Comparison of ENCODE assay signal across 8 cellular contexts in genomic region chr5:148998174-148998797, GRCh38.
DNase-seq lines count a peak whose midpoint lies in the region; ATAC-seq, FAIRE-seq and TF ChIP-seq lines count a peak whose summit lies in the region.

No MANE protein-coding gene starts in this region.

- H3K27me3 ChIP-seq in GM12878 (replicated peaks in 1 of 2; ENCODE audit: control insufficient read depth in 2 of 2, insufficient read depth in 2 of 2, low read length in 1 of 2) (no peaks in the 10 kb centered on the region), tibial nerve (no peaks in the 10 kb centered on the region)

- intact Hi-C loops in GM12878 (cut with micrococcal nuclease; ENCODE audit: unreplicated experiment): loop anchor here (1.0 kb wide), 1 partner anchor 265 kb away; no protein-coding TSS in a partner anchor
- intact Hi-C loops in kidney (cut with DNase I): no loop called here

- TF ChIP-seq RAD21 in GM12878 (IDR thresholded peaks at IDR 0.05; ENCODE audit: insufficient read depth, low read depth, low read length): peak; percentile 56

- TF ChIP-seq EP300 in GM12878 (IDR thresholded peaks at IDR 0.05; ENCODE audit: borderline replicate concordance in 1 of 2, control insufficient read depth in 1 of 2, low read depth in 2 of 2, low read length in 2 of 2) (no peak), tibial nerve (IDR thresholded peaks at IDR 0.05) (no peak)

- no peaks in the 10 kb centered on the region for H4K20me1 ChIP-seq in GM12878 (ENCODE audit: control insufficient read depth, insufficient read depth)

- CTCF ChIA-PET in GM12878 (lab: Yijun Ruan, JAX): interaction anchor here (0.7 to 10.9 kb wide), 5 partner anchors 10 to 265 kb away, joined by 3 to 105 read pairs (median 4); no protein-coding TSS in a partner anchor

- in situ Hi-C loops in GM12878 (cut with MboI): no loop called here

- ATAC-seq in HG02759 (IDR thresholded peaks at IDR 0.05; ENCODE audit: unreplicated experiment): peak; percentile 44
- peak; percentile 86 for ATAC-seq in GM12878
- ATAC-seq in HG02870 (IDR thresholded peaks at IDR 0.05; ENCODE audit: unreplicated experiment): no peak

- BruUV-seq in GM12878 (replicated peaks; lab: Mats Ljungman, UMichigan): no TSS peak

- H3K4me3 ChIP-seq in GM12878 (no peak overlapping the region), kidney (ENCODE audit: low read length in 2 of 2) (no peak overlapping the region), tibial nerve (no peak overlapping the region)

- TF ChIP-seq POLR2A in GM12878 (IDR thresholded peaks at IDR 0.05; ENCODE audit: low read depth, low read length) (no peak), tibial nerve (IDR thresholded peaks at IDR 0.05) (no peak)

- POLR2A ChIA-PET in GM12878 (lab: Charles Lee): interaction anchor here (0.5 kb wide), 1 partner anchor 18 kb away, joined by 7 read pairs; no protein-coding TSS in a partner anchor

- H3K4me1 ChIP-seq in GM12878 (ENCODE audit: control insufficient read depth, insufficient read depth, low read length) (no peaks in the 10 kb centered on the region), kidney (ENCODE audit: control insufficient read depth in 1 of 2, insufficient read depth in 1 of 2, low read depth in 1 of 2, low read length in 2 of 2) (no peaks in the 10 kb centered on the region), tibial nerve (peaks cover 0 to 13% (median 0%) of the 10 kb centered on the region in 4 donors)

- WGBS in GM12878 (ENCODE audit: insufficient coverage, insufficient replicate concordance, low lambda C conversion rate, missing lambda C conversion rate): 18% methylated on average over 6 of the region's 6 CpGs
- WGBS in tibial nerve, 2 donors: 55 to 60% methylated on average over 6 of the region's 6 CpGs

- RAD21 ChIA-PET in GM12878 (lab: Charles Lee; ENCODE audit: unreplicated experiment): interaction anchor here (1.4 to 1.9 kb wide), 2 partner anchors 257 to 266 kb away, joined by 4 to 7 read pairs; no protein-coding TSS in a partner anchor

- peak; percentile 25 for DNase-seq in stimulated activated CD4-positive, alpha-beta T cell treated with anti-CD3 and anti-CD28 coated beads, Interleukin-4, amount 100 ng/mL, for 24 hours
- no peak for DNase-seq in stimulated activated CD4-positive, alpha-beta T cell treated with anti-CD3 and anti-CD28 coated beads, Interleukin-12 subunit alpha, Interleukin-12 subunit beta, amount 100 ng/mL, for 4 hours
- DNase-seq in NCI-H526 (lab: John Stamatoyannopoulos, UW) (peak; percentile 14 to 80), GM12878 (ENCODE audit: low read depth, low spot score) (no peak), kidney (no peak), tibial nerve (ENCODE audit: low spot score in 2 of 2) (peak in 1 of 2 donors; percentile 82)

- H3K9me3 ChIP-seq in GM12878 (replicated peaks; ENCODE audit: control insufficient read depth, insufficient read depth, low read length): no peaks in the 10 kb centered on the region
- no peaks in the 10 kb centered on the region for H3K9me3 ChIP-seq in kidney (ENCODE audit: control insufficient read depth in 1 of 2, low read length in 2 of 2)
- H3K9me3 ChIP-seq in tibial nerve: no peaks in the 10 kb centered on the region

- SMC1A ChIA-PET in GM12878 (lab: Charles Lee; ENCODE audit: uncharacterized antibody, unreplicated experiment): interaction anchor here (0.8 to 8.0 kb wide), 3 partner anchors 11 to 265 kb away, joined by 3 to 55 read pairs (median 3); no protein-coding TSS in a partner anchor

- H3K9ac ChIP-seq in GM12878 (ENCODE audit: control insufficient read depth, insufficient read depth, low read length) (no peak overlapping the region), kidney (ENCODE audit: low read length in 2 of 2) (no peak overlapping the region)

- H3K4me2 ChIP-seq in GM12878 (ENCODE audit: control insufficient read depth, insufficient read depth): no peak overlapping the region

- no peaks in the 10 kb centered on the region for H3K79me2 ChIP-seq in GM12878 (ENCODE audit: control insufficient read depth, insufficient read depth, low read length)

- no peak overlapping the region for H3K27ac ChIP-seq in GM12878 (ENCODE audit: control insufficient read depth, insufficient read depth)
- no peak overlapping the region for H3K27ac ChIP-seq in kidney (ENCODE audit: low read depth in 2 of 2, low read length in 2 of 2)
- H3K27ac ChIP-seq in tibial nerve: no peak overlapping the region

- TF ChIP-seq CTCF in GM12878 (IDR thresholded peaks at IDR 0.05 in 2 of 3, conservative IDR thresholded peaks at IDR 0.05 in 1 of 3; ENCODE audit: control insufficient read depth in 2 of 3, extremely low read depth in 1 of 3, insufficient read depth in 1 of 3, low read depth in 3 of 3, low read length in 3 of 3) (peak; percentile 49 to 56 (median 52); a peak in 5 of 6 replicates), kidney (IDR thresholded peaks at IDR 0.05; ENCODE audit: borderline replicate concordance, extremely low read depth, insufficient read depth) (peak; percentile 60), tibial nerve (IDR thresholded peaks at IDR 0.05) (peak; percentile 47 to 66 (median 53))

- FAIRE-seq in GM12878 (lab: Jason Lieb, UNC) (no peak), kidney (lab: Jason Lieb, UNC) (no peak)

- no peak overlapping the region for H2AFZ ChIP-seq in GM12878 (ENCODE audit: control insufficient read depth, low read depth, low read length)

- H3K36me3 ChIP-seq in GM12878 (ENCODE audit: control insufficient read depth in 2 of 2, insufficient read depth in 2 of 2, low read length in 1 of 2) (no peaks in the 10 kb centered on the region), kidney (ENCODE audit: control insufficient read depth in 1 of 2, insufficient read depth in 2 of 2, low read length in 2 of 2) (no peaks in the 10 kb centered on the region), tibial nerve (peaks cover 0 to 2% (median 0%) of the 10 kb centered on the region in 3 donors)

TF ChIP-seq in GM12878, 131 proteins besides CTCF, POLR2A, EP300 and RAD21:
- no peak for TF ChIP-seq FOXM1 (IDR thresholded peaks at IDR 0.05; ENCODE audit: low read depth, low read length)
- TF ChIP-seq SMC3 (IDR thresholded peaks at IDR 0.05; ENCODE audit: borderline replicate concordance, low read length): peak; percentile 46; the same call in 1 of the 2 replicates
- TF ChIP-seq SMAD5 (IDR thresholded peaks at IDR 0.05; ENCODE audit: low read depth): no peak
- peak; percentile 31; the same call in 1 of the 2 replicates for TF ChIP-seq RAD51 (IDR thresholded peaks at IDR 0.05)
- no peak for TF ChIP-seq KAT2A (conservative IDR thresholded peaks at IDR 0.05; ENCODE audit: control insufficient read depth, low read depth, low read length)
- no peak for TF ChIP-seq E4F1 (IDR thresholded peaks at IDR 0.05; ENCODE audit: borderline replicate concordance, partially characterized antibody)
- TF ChIP-seq HDGF (IDR thresholded peaks at IDR 0.05): no peak
- no peak for TF ChIP-seq STAT3 (IDR thresholded peaks at IDR 0.05; ENCODE audit: low read depth, low read length)
- TF ChIP-seq MYC (IDR thresholded peaks at IDR 0.05; ENCODE audit: insufficient read depth, insufficient read length, insufficient replicate concordance, low read length, severe bottlenecking): no peak
- TF ChIP-seq ATF7 (IDR thresholded peaks at IDR 0.05; ENCODE audit: low read depth): no peak

Comparison
In these comparisons a context has a peak if more than half of its experiments do, and no peak if none do; other contexts are left out.
1. DNase-seq: peak in stimulated activated CD4-positive, alpha-beta T cell treated with anti-CD3 and anti-CD28 coated beads, Interleukin-4, amount 100 ng/mL, for 24 hours (single experiment) and NCI-H526 (2 of 2); none in stimulated activated CD4-positive, alpha-beta T cell treated with anti-CD3 and anti-CD28 coated beads, Interleukin-12 subunit alpha, Interleukin-12 subunit beta, amount 100 ng/mL, for 4 hours (single experiment), GM12878 (single experiment) and kidney (single experiment).
2. Peak in every context shown above with its lines, with median percentiles within 50 percentile points of each other: CTCF ChIP-seq.